ENCODE assay signal across 8 cellular contexts in genomic region chr10:86522385-86522855, GRCh38. TPM values are rescaled to one million over a fixed set of nuclear protein-coding genes. Genes with fewer than 3 reads are reported as not detected.
DNase-seq lines count a peak whose midpoint lies in the region; ATAC-seq and TF ChIP-seq lines count a peak whose summit lies in the region.

No MANE protein-coding gene starts in this region.

- no peaks in the 10 kb centered on the region for H3K9me2 ChIP-seq in GM23248 (ENCODE audit: insufficient read depth)

- H3K79me2 ChIP-seq in GM23248 (ENCODE audit: insufficient read depth): peaks cover 80% of the 10 kb centered on the region

- in situ Hi-C loops in GM23248 (cut with MboI): no loop called here

- H3K27ac ChIP-seq in 22Rv1: peak overlapping the region; percentile 76
- H3K27ac ChIP-seq in GM23248: peak overlapping the region; percentile 41

- H3K36me3 ChIP-seq in GM23248 (ENCODE audit: low read depth): peaks cover 9% of the 10 kb centered on the region

- no peaks in the 10 kb centered on the region for H4K20me1 ChIP-seq in GM23248 (ENCODE audit: insufficient read depth)

- CTCF ChIA-PET in activated CD4-positive, alpha-beta memory T cell treated with anti-CD3 and anti-CD28 coated beads, Interleukin-2, amount 10 ng/mL, durations not matched to agents 7 days and 5 days (lab: Charles Lee): interaction anchor here (0.9 to 2.0 kb wide), 3 partner anchors 63 to 123 kb away, joined by 3 to 12 read pairs (median 6); no protein-coding TSS in a partner anchor

- TF ChIP-seq CTCF in 22Rv1 (IDR thresholded peaks at IDR 0.05): no peak
- no peak for TF ChIP-seq CTCF in omental fat pad (IDR thresholded peaks at IDR 0.05)

- no peaks in the 10 kb centered on the region for H3K9me3 Mint-ChIP-seq in activated CD4-positive, alpha-beta memory T cell treated with anti-CD3 and anti-CD28 coated beads, Interleukin-2, amount 10 ng/mL, durations not matched to agents 7 days and 5 days
- no peaks in the 10 kb centered on the region for H3K9me3 Mint-ChIP-seq in stimulated activated naive CD8-positive, alpha-beta T cell treated with anti-CD3 and anti-CD28 coated beads, Interleukin-15, amount 100 ng/mL, for 72 hours

- peak overlapping the region; percentile 92 for H3K4me2 ChIP-seq in GM23248 (ENCODE audit: unreplicated experiment)

- peaks cover 56% of the 10 kb centered on the region for H3K4me1 Mint-ChIP-seq in activated CD4-positive, alpha-beta memory T cell treated with anti-CD3 and anti-CD28 coated beads, Interleukin-2, amount 10 ng/mL, durations not matched to agents 7 days and 5 days
- peaks cover 57% of the 10 kb centered on the region for H3K4me1 Mint-ChIP-seq in stimulated activated naive CD8-positive, alpha-beta T cell treated with anti-CD3 and anti-CD28 coated beads, Interleukin-15, amount 100 ng/mL, for 72 hours

- H3K9me3 ChIP-seq in GM23248 (ENCODE audit: low read depth): no peaks in the 10 kb centered on the region

- H3K9ac ChIP-seq in GM23248: peak overlapping the region; percentile 96

- 1 to 3% methylated on average over 13 of the region's 13 CpGs for WGBS in GM23248 (ENCODE audit: low coverage in 1 of 2, low lambda C conversion rate in 2 of 2, missing lambda C conversion rate in 2 of 2), 2 experiments

- peak overlapping the region; percentile 88 for H3K27ac Mint-ChIP-seq in activated CD4-positive, alpha-beta memory T cell treated with anti-CD3 and anti-CD28 coated beads, Interleukin-2, amount 10 ng/mL, durations not matched to agents 7 days and 5 days
- H3K27ac Mint-ChIP-seq in stimulated activated naive CD8-positive, alpha-beta T cell treated with anti-CD3 and anti-CD28 coated beads, Interleukin-15, amount 100 ng/mL, for 72 hours: peak overlapping the region; percentile 75 to 95

- POLR2A ChIA-PET in activated CD4-positive, alpha-beta memory T cell treated with anti-CD3 and anti-CD28 coated beads, Interleukin-2, amount 10 ng/mL, durations not matched to agents 7 days and 5 days (lab: Charles Lee): interaction anchor here (1.0 to 2.9 kb wide), 6 partner anchors 14 to 235 kb away, joined by 3 to 20 read pairs (median 5); no protein-coding TSS in a partner anchor

- H3F3A ChIP-seq in GM23248 (ENCODE audit: insufficient read depth): no peaks in the 10 kb centered on the region

- ATAC-seq in stimulated activated naive CD8-positive, alpha-beta T cell treated with anti-CD3 and anti-CD28 coated beads, Interleukin-15, amount 100 ng/mL, for 72 hours: peak; percentile 4
- ATAC-seq in omental fat pad (ENCODE audit: low FRiP score): no peak
- no peak for ATAC-seq in GM21576 (IDR thresholded peaks at IDR 0.05; ENCODE audit: unreplicated experiment)
- ATAC-seq in HG03432 (IDR thresholded peaks at IDR 0.05; ENCODE audit: unreplicated experiment): no peak

- H3K4me3 ChIP-seq in GM23248: peak overlapping the region; percentile 92
- H3K4me3 ChIP-seq in iPS-11a (ENCODE audit: low read depth, low read length): peak overlapping the region; percentile 86

- no peaks in the 10 kb centered on the region for H3K27me3 Mint-ChIP-seq in activated CD4-positive, alpha-beta memory T cell treated with anti-CD3 and anti-CD28 coated beads, Interleukin-2, amount 10 ng/mL, durations not matched to agents 7 days and 5 days
- H3K27me3 Mint-ChIP-seq in stimulated activated naive CD8-positive, alpha-beta T cell treated with anti-CD3 and anti-CD28 coated beads, Interleukin-15, amount 100 ng/mL, for 72 hours: no peaks in the 10 kb centered on the region

- H3K36me3 Mint-ChIP-seq in activated CD4-positive, alpha-beta memory T cell treated with anti-CD3 and anti-CD28 coated beads, Interleukin-2, amount 10 ng/mL, durations not matched to agents 7 days and 5 days (ENCODE audit: low read depth): peaks cover 23% of the 10 kb centered on the region

- H3K4me1 ChIP-seq in GM23248 (ENCODE audit: insufficient read depth): peaks cover 31% of the 10 kb centered on the region

- no peaks in the 10 kb centered on the region for H3K27me3 ChIP-seq in GM23248 (replicated peaks; ENCODE audit: insufficient read depth)

- DNase-seq in GM23248 (peak; percentile 69), omental fat pad (ENCODE audit: low spot score) (no peak)
- no peak for DNase-seq in activated CD4-positive, alpha-beta memory T cell treated with anti-CD3 and anti-CD28 coated beads, Interleukin-2, amount 10 ng/mL, durations not matched to agents 7 days and 5 days
- DNase-seq in stimulated activated naive CD8-positive, alpha-beta T cell treated with anti-CD3 and anti-CD28 coated beads, Interleukin-15, amount 100 ng/mL, for 72 hours: no peak

- H3K4me3 Mint-ChIP-seq in activated CD4-positive, alpha-beta memory T cell treated with anti-CD3 and anti-CD28 coated beads, Interleukin-2, amount 10 ng/mL, durations not matched to agents 7 days and 5 days: peak overlapping the region; percentile 89
- H3K4me3 Mint-ChIP-seq in stimulated activated naive CD8-positive, alpha-beta T cell treated with anti-CD3 and anti-CD28 coated beads, Interleukin-15, amount 100 ng/mL, for 72 hours: peak overlapping the region; percentile 87 to 95

- peak overlapping the region; percentile 95 for H2AFZ ChIP-seq in GM23248

RNA-seq across cellular contexts. Expression of gene WAPL, which starts 0.8 kb away (rescaled TPM):
- total RNA-seq in GM23248 (2014; rRNA removed; shearing (Covaris generic)): 28.1 and 28.3 TPM in 2 replicates
- 15.5 and 17.1 TPM in 2 replicates for polyA plus RNA-seq in GM23248 (2016; fragmentation: Nextera tagmentation; extraction: Ambion mirVana)
- 10 to 100 TPM; 46.7 to 47.5 TPM for total RNA-seq in activated CD4-positive, alpha-beta memory T cell treated with anti-CD3 and anti-CD28 coated beads, Interleukin-2, amount 10 ng/mL, durations not matched to agents 7 days and 5 days
- 10 to 100 TPM; 29.8 to 61.5 (median 40.1) TPM for total RNA-seq in omental fat pad
